Comparison of ENCODE assay signal across 1 cellular context in genomic region chr17:39002991-39003715, GRCh38.
TF ChIP-seq lines count a peak whose summit lies in the region.

No MANE protein-coding gene starts in this region.

TF ChIP-seq in K562, 482 proteins besides CTCF, POLR2A, EP300 and RAD21 (continued from another document and continues in another):
- TF ChIP-seq TRIM25 (IDR thresholded peaks at IDR 0.05; ENCODE audit: borderline replicate concordance), result 0 out of 2 replicates have a peak, but pooled peaks have one; percentile 31
- no peak for TF ChIP-seq PPARD (CRISPR knock-in tag; IDR thresholded peaks at IDR 0.05)
- no peak for TF ChIP-seq CCNT2 (IDR thresholded peaks at IDR 0.05; ENCODE audit: borderline replicate concordance, extremely low read depth, insufficient read length, low read depth, low read length)
- TF ChIP-seq ZKSCAN3 (CRISPR knock-in tag; IDR thresholded peaks at IDR 0.05), result no peak
- 0 out of 2 replicates have a peak, but pooled peaks have one; percentile 16 for TF ChIP-seq PTTG1 (tag; IDR thresholded peaks at IDR 0.05; ENCODE audit: low read depth)
- TF ChIP-seq ZNF280A (IDR thresholded peaks at IDR 0.05; ENCODE audit: low read depth, partially characterized antibody), result no peak
- peak; percentile 61 for TF ChIP-seq ARID1B (IDR thresholded peaks at IDR 0.05)
- no peak for TF ChIP-seq STAT5A (IDR thresholded peaks at IDR 0.05; ENCODE audit: borderline replicate concordance, low read length)
- peak; percentile 68 for TF ChIP-seq SUPT5H (IDR thresholded peaks at IDR 0.05)
- no peak for TF ChIP-seq POLR2AphosphoS2 (IDR thresholded peaks at IDR 0.05; ENCODE audit: low read length)
- no peak for TF ChIP-seq E2F3 (CRISPR knock-in tag; IDR thresholded peaks at IDR 0.05)
- TF ChIP-seq ZBTB1 (CRISPR knock-in tag; IDR thresholded peaks at IDR 0.05; ENCODE audit: borderline replicate concordance, low read depth), result no peak
- TF ChIP-seq XRCC4 (IDR thresholded peaks at IDR 0.05; ENCODE audit: extremely low read depth, insufficient read depth, insufficient read length), result no peak
- TF ChIP-seq SLC30A9 (CRISPR knock-in tag; IDR thresholded peaks at IDR 0.05), result no peak
- peak; percentile 58 for TF ChIP-seq ZBTB5 (IDR thresholded peaks at IDR 0.05)
- TF ChIP-seq TBP (optimal IDR thresholded peaks at IDR 0.05; ENCODE audit: low read depth, low read length), result peak; percentile 29
- TF ChIP-seq SMARCA4 (IDR thresholded peaks at IDR 0.05), result peak; percentile 74
- peak; percentile 75 for TF ChIP-seq ZNF592 (IDR thresholded peaks at IDR 0.05)
- TF ChIP-seq DPF2 (IDR thresholded peaks at IDR 0.05), result peak; percentile 83
- TF ChIP-seq RCOR1 (IDR thresholded peaks at IDR 0.05; ENCODE audit: borderline replicate concordance in 1 of 2, low read depth in 2 of 2, low read length in 2 of 2), result peak in 1 of 2 experiments; percentile 66; a peak in 2 of 4 replicates
- no peak for TF ChIP-seq ATF2 (CRISPR knock-in tag; IDR thresholded peaks at IDR 0.05)
- no peak for TF ChIP-seq CBX8 (IDR thresholded peaks at IDR 0.05; ENCODE audit: borderline replicate concordance, extremely low read depth, low read depth, low read length, poor library complexity, severe bottlenecking)
- no peak for TF ChIP-seq FUS (optimal IDR thresholded peaks at IDR 0.05; ENCODE audit: low read depth, low read length)
- no peak for TF ChIP-seq STAG1 (CRISPR knock-in tag; IDR thresholded peaks at IDR 0.05; ENCODE audit: borderline replicate concordance)
- peak; percentile 89 for TF ChIP-seq NFRKB (IDR thresholded peaks at IDR 0.05; ENCODE audit: low read depth)
- TF ChIP-seq PHF20 (IDR thresholded peaks at IDR 0.05; ENCODE audit: partially characterized antibody), result no peak
- TF ChIP-seq FOXK2 (conservative IDR thresholded peaks at IDR 0.05 in 1 of 2, IDR thresholded peaks at IDR 0.05 in 1 of 2; ENCODE audit: low read depth in 2 of 2), result peak in 1 of 2 experiments; percentile 10; a peak in 1 of 4 replicates
- peak; percentile 67 for TF ChIP-seq JUND (IDR thresholded peaks at IDR 0.05; ENCODE audit: borderline replicate concordance, low read depth, low read length)
- no peak; the same call in 2 of the 3 replicates for TF ChIP-seq JUND (tag; IDR thresholded peaks at IDR 0.05; ENCODE audit: borderline replicate concordance, low read depth, low read length)
- 0 out of 2 replicates have a peak, but pooled peaks have one; percentile 59 for TF ChIP-seq MEF2D (tag; conservative IDR thresholded peaks at IDR 0.05; ENCODE audit: low read depth)
- TF ChIP-seq ZNF395 (CRISPR knock-in tag; IDR thresholded peaks at IDR 0.05), result no peak
- no peak for TF ChIP-seq ZNF668 (CRISPR knock-in tag; IDR thresholded peaks at IDR 0.05)
- no peak for TF ChIP-seq ZNF449 (CRISPR knock-in tag; IDR thresholded peaks at IDR 0.05)
- 0 out of 2 replicates have a peak, but pooled peaks have one; percentile 11 for TF ChIP-seq CBX1 (IDR thresholded peaks at IDR 0.05; ENCODE audit: low read depth)
- no peak for TF ChIP-seq TFE3 (CRISPR knock-in tag; IDR thresholded peaks at IDR 0.05)
- TF ChIP-seq ZZZ3 (IDR thresholded peaks at IDR 0.05), result no peak
- no peak for TF ChIP-seq ZNF143 (CRISPR knock-in tag; IDR thresholded peaks at IDR 0.05)
- no peak for TF ChIP-seq CREB3L1 (IDR thresholded peaks at IDR 0.05; ENCODE audit: borderline replicate concordance, low read depth)
- 0 out of 2 replicates have a peak, but pooled peaks have one; percentile 51 for TF ChIP-seq CREB3 (tag; conservative IDR thresholded peaks at IDR 0.05; ENCODE audit: low read depth)
- peak; percentile 88 for TF ChIP-seq CEBPG (CRISPR knock-in tag; IDR thresholded peaks at IDR 0.05)
- TF ChIP-seq CEBPG (tag; conservative IDR thresholded peaks at IDR 0.05 in 1 of 2, IDR thresholded peaks at IDR 0.05 in 1 of 2), result peak; percentile 36 to 84; a peak in 3 of 4 replicates
- TF ChIP-seq CBFB (CRISPR knock-in tag; IDR thresholded peaks at IDR 0.05), result no peak
- TF ChIP-seq MXI1 (IDR thresholded peaks at IDR 0.05; ENCODE audit: low read depth, low read length), result no peak
- no peak for TF ChIP-seq TEAD2 (tag; IDR thresholded peaks at IDR 0.05)
